In the genomic region with DNA sequence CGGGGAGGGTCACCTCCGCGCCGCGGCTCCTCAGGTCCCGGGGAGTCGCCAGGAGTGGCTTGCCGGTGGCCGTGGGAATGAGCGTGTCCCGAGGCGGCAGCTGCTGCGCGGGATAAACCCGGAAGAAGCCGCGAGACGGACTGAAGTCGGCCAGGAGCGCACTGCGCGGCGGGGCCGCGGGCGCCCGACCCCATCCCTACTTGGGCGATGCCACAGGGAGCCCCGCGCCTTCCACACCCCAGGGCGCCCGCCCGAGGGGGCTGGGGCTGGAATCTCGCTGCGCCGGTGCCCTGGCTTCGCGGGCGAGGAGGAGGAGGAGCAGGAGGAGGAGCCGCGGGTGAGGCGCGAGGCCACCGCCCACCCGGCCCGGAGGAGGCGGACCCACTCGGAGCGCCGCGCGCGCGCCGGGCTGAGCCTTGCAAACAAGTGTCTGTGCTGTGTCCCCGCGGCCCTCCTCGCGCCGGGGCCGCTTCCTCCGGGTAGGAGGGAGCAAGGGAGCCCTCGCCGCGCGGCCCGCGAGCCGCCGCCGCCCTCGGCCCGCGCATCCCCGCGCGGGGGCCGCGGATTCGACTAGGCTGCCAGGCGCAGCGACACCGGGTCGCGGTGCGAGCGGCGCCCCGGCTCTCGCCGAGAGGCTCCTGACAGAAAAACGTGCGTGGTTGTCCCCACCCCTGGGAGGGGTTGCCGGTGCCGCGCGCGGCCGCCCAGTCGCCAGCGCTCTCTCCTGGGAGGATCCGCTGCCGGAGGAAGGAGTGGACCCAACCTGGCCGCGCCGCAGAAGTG, we compare ENCODE assay signal across 1 cellular context.
TF ChIP-seq lines count a peak whose summit lies in the region.

A gene (plus strand): TSS at position 412 of the 783 bp plus-strand sequence.

TF ChIP-seq in H1, 55 proteins besides CTCF, POLR2A, EP300 and RAD21:
- TF ChIP-seq, protein P1, sequence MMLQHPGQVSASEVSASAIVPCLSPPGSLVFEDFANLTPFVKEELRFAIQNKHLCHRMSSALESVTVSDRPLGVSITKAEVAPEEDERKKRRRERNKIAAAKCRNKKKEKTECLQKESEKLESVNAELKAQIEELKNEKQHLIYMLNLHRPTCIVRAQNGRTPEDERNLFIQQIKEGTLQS (IDR thresholded peaks at IDR 0.05; ENCODE audit: insufficient read depth, low read depth, low read length) = no peak
- TF ChIP-seq GTF2F1 (IDR thresholded peaks at IDR 0.05; ENCODE audit: borderline replicate concordance, low read depth, low read length) (no peak), PHF8 (conservative IDR thresholded peaks at IDR 0.05; ENCODE audit: low read depth, low read length) (0 out of 2 replicates have a peak, but pooled peaks have one; percentile 4), BACH1 (IDR thresholded peaks at IDR 0.05; ENCODE audit: low read length) (no peak), JUN (IDR thresholded peaks at IDR 0.05; ENCODE audit: low read depth, low read length) (no peak), CHD1 (IDR thresholded peaks at IDR 0.05; ENCODE audit: low read depth, low read length) (no peak), SUZ12 (IDR thresholded peaks at IDR 0.05; ENCODE audit: low read length) (peak; percentile 62; the same call in 1 of the 2 replicates), HDAC2 (IDR thresholded peaks at IDR 0.05; ENCODE audit: borderline replicate concordance in 1 of 2, low read depth in 2 of 2, low read length in 2 of 2) (peak in 1 of 2 experiments; percentile 30; a peak in 1 of 4 replicates), SRF (IDR thresholded peaks at IDR 0.05; ENCODE audit: low read depth, low read length) (no peak), HDAC6 (IDR thresholded peaks at IDR 0.05; ENCODE audit: low read depth, low read length) (no peak), KDM4A (IDR thresholded peaks at IDR 0.05; ENCODE audit: low read depth, low read length, severe bottlenecking) (peak; percentile 62), ASH2L (IDR thresholded peaks at IDR 0.05; ENCODE audit: low read length) (peak; percentile 34), RBBP5 (IDR thresholded peaks at IDR 0.05; ENCODE audit: borderline replicate concordance, low read depth, low read length) (peak; percentile 70; the same call in 1 of the 2 replicates)
TF ChIP-seq in H1: peak in this region for 6.
